Comparison of ENCODE assay signal across 19 cellular contexts in genomic region chr15:40554164-40554530, GRCh38. TPM values are rescaled to one million over a fixed set of nuclear protein-coding genes. Genes with fewer than 3 reads are reported as not detected.
DNase-seq lines count a peak whose midpoint lies in the region; ATAC-seq and TF ChIP-seq lines count a peak whose summit lies in the region.
"Had no signal": no experiment of that assay in that cellular context is flagged by ENCODE, and none has a peak within 500 bp of the region (broad histone marks: within the 10 kb centered on the region; RNA-seq: fewer than 3 reads in every experiment).

No MANE protein-coding gene starts in this region.

- H3K36me3 Mint-ChIP-seq in effector memory CD8-positive, alpha-beta T cell (ENCODE audit: insufficient read depth) = peaks cover 38% of the 10 kb centered on the region
- peaks cover 54% of the 10 kb centered on the region for H3K36me3 Mint-ChIP-seq in MCF 10A (ENCODE audit: insufficient read depth, unreplicated experiment)

- no peaks in the 10 kb centered on the region for H3K27me3 Mint-ChIP-seq in effector memory CD8-positive, alpha-beta T cell
- H3K27me3 Mint-ChIP-seq in MCF 10A (ENCODE audit: insufficient read depth, unreplicated experiment) = no peaks in the 10 kb centered on the region
- H3K27me3 Mint-ChIP-seq: activated CD8-positive, alpha-beta memory T cell treated with anti-CD3 and anti-CD28 coated beads, Interleukin-2, amount 10 ng/mL, durations not matched to agents 7 days and 5 days; T-cell had no signal

- WGBS in right cardiac atrium = 65% methylated on average over 4 of the region's 4 CpGs
- 67 to 69% methylated on average over 4 of the region's 4 CpGs for WGBS in heart right ventricle, 2 donors

- H3K9me3 Mint-ChIP-seq in effector memory CD8-positive, alpha-beta T cell = no peaks in the 10 kb centered on the region
- no peaks in the 10 kb centered on the region for H3K9me3 Mint-ChIP-seq in MCF 10A (ENCODE audit: unreplicated experiment)
- H3K9me3 Mint-ChIP-seq: T-cell had no signal

- H3K4me3 ChIP-seq in right cardiac atrium (ENCODE audit: low read length) (no peak overlapping the region), heart right ventricle (no peak overlapping the region), iPS-20b (ENCODE audit: low read length) (peak overlapping the region; percentile 28; the same call in 1 of the 2 replicates), MG63 (no peak overlapping the region)
- H3K4me3 ChIP-seq: ascending aorta, coronary artery, esophagus squamous epithelium, stomach had no signal

- intact Hi-C loops in right cardiac atrium (cut with DNase I) (no loop called here), heart right ventricle (cut with DNase I) (no loop called here), MCF 10A (cut with micrococcal nuclease) (no loop called here)

- CTCF ChIA-PET in MCF 10A (lab: Yijun Ruan, JAX) = interaction anchor here (1.2 kb wide), 1 partner anchor 73 kb away, joined by 3 read pairs; no protein-coding TSS in a partner anchor

- BruUV-seq in MCF 10A (replicated peaks; lab: Mats Ljungman, UMichigan) = no TSS peak

- H3K9ac ChIP-seq in iPS-20b (ENCODE audit: low read depth, low read length) = peak overlapping the region; percentile 7; the same call in 1 of the 2 replicates

- POLR2A ChIA-PET in MCF 10A (lab: Yijun Ruan, JAX) = no interaction called here

- H3K36me3 ChIP-seq in heart right ventricle (peaks cover 0 to 87% (median 8%) of the 10 kb centered on the region in 9 donors), iPS-20b (ENCODE audit: insufficient read depth, low read depth, low read length) (peaks cover 4% of the 10 kb centered on the region; the same call in 1 of the 2 replicates), MG63 (no peaks in the 10 kb centered on the region)

- DNase-seq in right cardiac atrium = no peak
- DNase-seq in heart right ventricle = no peak
- peak; percentile 96 for DNase-seq in NCI-H69 (lab: John Stamatoyannopoulos, UW)
- DNase-seq in NCI-H510A (lab: John Stamatoyannopoulos, UW) = no peak
- DNase-seq in effector memory CD8-positive, alpha-beta T cell = no peak
- DNase-seq in MG63 = no peak
- no peak for DNase-seq in MCF 10A (ENCODE audit: unreplicated experiment)
- DNase-seq: activated CD4-positive, CD25-positive, alpha-beta regulatory T cell; activated CD8-positive, alpha-beta memory T cell treated with anti-CD3 and anti-CD28 coated beads, Interleukin-2, amount 10 ng/mL, durations not matched to agents 7 days and 5 days; activated gamma-delta T cell; Calu3; esophagus squamous epithelium; NCI-H1417 treated with DMSO at 0.1 percent for 48 hours; stomach; T-cell had no signal

- H3K4me1 Mint-ChIP-seq in effector memory CD8-positive, alpha-beta T cell (ENCODE audit: low read depth in 2 of 2) = peaks cover 9 to 12% of the 10 kb centered on the region in 2 donors
- H3K4me1 Mint-ChIP-seq in MCF 10A (ENCODE audit: insufficient read depth, unreplicated experiment) = peaks cover 8% of the 10 kb centered on the region

- H3K9me3 ChIP-seq in right cardiac atrium (ENCODE audit: control insufficient read depth, low read length) (no peaks in the 10 kb centered on the region), heart right ventricle (no peaks in the 10 kb centered on the region), iPS-20b (ENCODE audit: insufficient read depth, low read depth, low read length) (no peaks in the 10 kb centered on the region), MG63 (no peaks in the 10 kb centered on the region)
- H3K9me3 ChIP-seq: ascending aorta, esophagus squamous epithelium, stomach had no signal

- H3K27ac Mint-ChIP-seq in effector memory CD8-positive, alpha-beta T cell = no peak overlapping the region
- no peak overlapping the region for H3K27ac Mint-ChIP-seq in MCF 10A (ENCODE audit: low read depth, unreplicated experiment)
- H3K27ac Mint-ChIP-seq: activated CD8-positive, alpha-beta memory T cell treated with anti-CD3 and anti-CD28 coated beads, Interleukin-2, amount 10 ng/mL, durations not matched to agents 7 days and 5 days; T-cell had no signal

- no peak overlapping the region for H3K4me3 Mint-ChIP-seq in effector memory CD8-positive, alpha-beta T cell
- H3K4me3 Mint-ChIP-seq in MCF 10A (ENCODE audit: unreplicated experiment) = no peak overlapping the region
- H3K4me3 Mint-ChIP-seq: activated CD8-positive, alpha-beta memory T cell treated with anti-CD3 and anti-CD28 coated beads, Interleukin-2, amount 10 ng/mL, durations not matched to agents 7 days and 5 days; T-cell had no signal

- TF ChIP-seq CTCF in heart right ventricle (IDR thresholded peaks at IDR 0.05) = no peak
- TF ChIP-seq CTCF in MCF 10A (IDR thresholded peaks at IDR 0.05; ENCODE audit: unreplicated experiment) = no peak

- H3K27ac ChIP-seq in right cardiac atrium (ENCODE audit: low read length) (peak overlapping the region; percentile 48), heart right ventricle (peak overlapping the region in 5 of 10 donors; percentile 17 to 71 (median 42)), iPS-20b (ENCODE audit: low read length) (no peak overlapping the region)
- H3K27ac ChIP-seq: ascending aorta, coronary artery, RWPE1, stomach had no signal

- H3K27me3 ChIP-seq in right cardiac atrium (ENCODE audit: control insufficient read depth, insufficient read depth) (no peaks in the 10 kb centered on the region), heart right ventricle (no peaks in the 10 kb centered on the region), iPS-20b (ENCODE audit: insufficient read depth, low read length) (no peaks in the 10 kb centered on the region), MG63 (no peaks in the 10 kb centered on the region)
- H3K27me3 ChIP-seq: ascending aorta, esophagus squamous epithelium, stomach had no signal

- H3K4me1 ChIP-seq in right cardiac atrium (ENCODE audit: control insufficient read depth, insufficient read depth, low read length) (peaks cover 9% of the 10 kb centered on the region), heart right ventricle (peaks cover 3 to 54% (median 36%) of the 10 kb centered on the region in 9 donors), iPS-20b (ENCODE audit: insufficient read depth, low read length) (peaks cover 22% of the 10 kb centered on the region)

- ATAC-seq in right cardiac atrium = no peak
- ATAC-seq in heart right ventricle = no peak
- no peak for ATAC-seq in effector memory CD8-positive, alpha-beta T cell (replicated peaks)
- ATAC-seq: activated CD8-positive, alpha-beta memory T cell treated with anti-CD3 and anti-CD28 coated beads, Interleukin-2, amount 10 ng/mL, durations not matched to agents 7 days and 5 days; T-cell had no signal

RNA-seq across cellular contexts. Expression of gene CCDC32, which starts 10.7 kb away (rescaled TPM):
- total RNA-seq in right cardiac atrium (10 to 100 TPM; 23.1 to 27.8 (median 24.7) TPM), heart right ventricle (10 to 100 TPM; 16.0 to 30.1 (median 21.6) TPM), MCF 10A (2022) (17.9 and 18.1 TPM in 2 replicates)
- polyA plus RNA-seq in right cardiac atrium (33.7 TPM), heart right ventricle (10 to 100 TPM; 25.0 to 37.5 TPM)
- total RNA-seq in MG63 (2014; rRNA removed; shearing (Covaris generic); ENCODE audit: low replicate concordance) = 9.3 and 59.4 TPM in 2 replicates

RNA-seq across cellular contexts. Expression of gene RPUSD2, which starts 15.0 kb away (rescaled TPM):
- 1 to 10 TPM; 8.0 to 9.7 (median 9.0) TPM for total RNA-seq in right cardiac atrium
- 7.6 TPM for polyA plus RNA-seq in right cardiac atrium
- 10 to 100 TPM in 6 of 10 donors, 1 to 10 TPM in 4; 7.4 to 14.8 (median 10.7) TPM for total RNA-seq in heart right ventricle
- polyA plus RNA-seq in heart right ventricle = 10 to 100 TPM in 1 of 2 donors, 1 to 10 TPM in 1; 9.6 to 11.0 TPM
- 11.9 and 12.6 TPM in 2 replicates for total RNA-seq in MG63 (2014; rRNA removed; shearing (Covaris generic); ENCODE audit: low replicate concordance)
- total RNA-seq in MCF 10A (2022) = 13.4 and 13.9 TPM in 2 replicates

RNA-seq across cellular contexts. Expression of gene KNL1, which starts 39.9 kb away (rescaled TPM):
- total RNA-seq in right cardiac atrium = 1 to 10 TPM in 1 of 4 donors, under 1 TPM in 3; 0.39 to 1.6 (median 0.50) TPM
- polyA plus RNA-seq in right cardiac atrium = 0.14 TPM
- 1 to 10 TPM in 4 of 10 donors, under 1 TPM in 6; 0.21 to 2.6 (median 0.73) TPM for total RNA-seq in heart right ventricle
- under 1 TPM; 0.10 to 0.22 TPM for polyA plus RNA-seq in heart right ventricle
- total RNA-seq in MG63 (2014; rRNA removed; shearing (Covaris generic); ENCODE audit: low replicate concordance) = 16.1 and 1,870 TPM in 2 replicates
- total RNA-seq in MCF 10A (2022) = 7.9 and 11.4 TPM in 2 replicates
- total RNA-seq: ascending aorta had no signal
